8 cellular contexts compared by ENCODE assay signal in genomic region chr4:39353478-39354177, GRCh38. TPM values are rescaled to one million over a fixed set of nuclear protein-coding genes. Genes with fewer than 3 reads are reported as not detected.
DNase-seq lines count a peak whose midpoint lies in the region; ATAC-seq and TF ChIP-seq lines count a peak whose summit lies in the region.

No MANE protein-coding gene starts in this region.

- in situ Hi-C loops in GM13977 (cut with MboI; ENCODE audit: low pct_unique_long_range_greater_than_20kb, low sequenced_read_pairs, unreplicated experiment) (no loop called here), GM23248 (cut with MboI) (no loop called here)

- no peaks in the 10 kb centered on the region for H4K20me1 ChIP-seq in GM23248 (ENCODE audit: insufficient read depth)
- peaks cover 56% of the 10 kb centered on the region for H4K20me1 ChIP-seq in smooth muscle cell (ENCODE audit: low read depth)

- H3K9me3 ChIP-seq in GM23248 (ENCODE audit: low read depth): no peaks in the 10 kb centered on the region
- no peaks in the 10 kb centered on the region for H3K9me3 ChIP-seq in MG63
- H3K9me3 ChIP-seq in right atrium auricular region: peaks cover 0 to 10% of the 10 kb centered on the region in 2 donors
- peaks cover 7% of the 10 kb centered on the region for H3K9me3 ChIP-seq in smooth muscle cell (replicated peaks; ENCODE audit: low read depth)

- H3K9ac ChIP-seq in GM23248 (peak overlapping the region; percentile 82), smooth muscle cell (ENCODE audit: low read depth) (peak overlapping the region; percentile 67)

- H3K4me3 ChIP-seq in GM23248: peak overlapping the region; percentile 75
- H3K4me3 ChIP-seq in MG63: peak overlapping the region; percentile 31
- H3K4me3 ChIP-seq in right atrium auricular region: peak overlapping the region; percentile 13 to 29
- H3K4me3 ChIP-seq in smooth muscle cell: peak overlapping the region; percentile 31

- H2AFZ ChIP-seq in GM23248: peak overlapping the region; percentile 84
- H2AFZ ChIP-seq in smooth muscle cell (ENCODE audit: low read depth): no peak overlapping the region

- H3K36me3 Mint-ChIP-seq in activated naive CD8-positive, alpha-beta T cell treated with anti-CD3 and anti-CD28 coated beads, Interleukin-2, amount 10 ng/mL, durations not matched to agents 7 days and 5 days: peaks cover 34% of the 10 kb centered on the region

- H3K79me2 ChIP-seq in GM23248 (ENCODE audit: insufficient read depth) (peaks cover 94% of the 10 kb centered on the region), smooth muscle cell (ENCODE audit: low read depth) (peaks cover 82% of the 10 kb centered on the region)

- H3K4me1 Mint-ChIP-seq in activated naive CD8-positive, alpha-beta T cell treated with anti-CD3 and anti-CD28 coated beads, Interleukin-2, amount 10 ng/mL, durations not matched to agents 7 days and 5 days: peaks cover 49% of the 10 kb centered on the region

- H3K27ac Mint-ChIP-seq in activated naive CD8-positive, alpha-beta T cell treated with anti-CD3 and anti-CD28 coated beads, Interleukin-2, amount 10 ng/mL, durations not matched to agents 7 days and 5 days: peak overlapping the region; percentile 99

- POLR2A ChIA-PET in activated naive CD8-positive, alpha-beta T cell treated with anti-CD3 and anti-CD28 coated beads, Interleukin-2, amount 10 ng/mL, durations not matched to agents 7 days and 5 days (lab: Charles Lee): interaction anchor here (0.6 to 3.7 kb wide), 6 partner anchors 12 to 1353 kb away, joined by 3 to 42 read pairs (median 3); partner anchors contain the start of gene RFC1

- no peak for TF ChIP-seq CTCF in GM13977 (IDR thresholded peaks at IDR 0.05; ENCODE audit: extremely low read depth, insufficient read depth, missing control alignments)
- no peak for TF ChIP-seq CTCF in right atrium auricular region (IDR thresholded peaks at IDR 0.05)
- TF ChIP-seq CTCF in smooth muscle cell (IDR thresholded peaks at IDR 0.05; ENCODE audit: borderline replicate concordance, insufficient read depth, poor library complexity, severe bottlenecking): no peak

- peaks cover 4% of the 10 kb centered on the region for H3K9me3 Mint-ChIP-seq in activated naive CD8-positive, alpha-beta T cell treated with anti-CD3 and anti-CD28 coated beads, Interleukin-2, amount 10 ng/mL, durations not matched to agents 7 days and 5 days

- peak overlapping the region; percentile 88 for H3K27ac ChIP-seq in GM23248
- peak overlapping the region; percentile 50 to 75 for H3K27ac ChIP-seq in right atrium auricular region
- H3K27ac ChIP-seq in smooth muscle cell (ENCODE audit: low read depth): peak overlapping the region; percentile 78

- ATAC-seq in activated naive CD8-positive, alpha-beta T cell treated with anti-CD3 and anti-CD28 coated beads, Interleukin-2, amount 10 ng/mL, durations not matched to agents 7 days and 5 days (ENCODE audit: low read depth): peak; percentile 84

- H3K27me3 Mint-ChIP-seq in activated naive CD8-positive, alpha-beta T cell treated with anti-CD3 and anti-CD28 coated beads, Interleukin-2, amount 10 ng/mL, durations not matched to agents 7 days and 5 days: no peaks in the 10 kb centered on the region

- H3K27me3 ChIP-seq in GM23248 (replicated peaks; ENCODE audit: insufficient read depth) (no peaks in the 10 kb centered on the region), MG63 (no peaks in the 10 kb centered on the region), right atrium auricular region (no peaks in the 10 kb centered on the region), smooth muscle cell (ENCODE audit: low read depth) (no peaks in the 10 kb centered on the region)

- no peaks in the 10 kb centered on the region for H3K9me2 ChIP-seq in GM23248 (ENCODE audit: insufficient read depth)

- H3K4me3 Mint-ChIP-seq in activated naive CD8-positive, alpha-beta T cell treated with anti-CD3 and anti-CD28 coated beads, Interleukin-2, amount 10 ng/mL, durations not matched to agents 7 days and 5 days: peak overlapping the region; percentile 93

- 1% methylated on average over 5 of the region's 5 CpGs for WGBS in GM23248 (ENCODE audit: low coverage in 1 of 2, low lambda C conversion rate in 2 of 2, missing lambda C conversion rate in 2 of 2), 2 experiments
- WGBS in smooth muscle cell (ENCODE audit: low lambda C conversion rate): 33% methylated on average over 5 of the region's 5 CpGs

- H3F3A ChIP-seq in GM23248 (ENCODE audit: insufficient read depth) (peaks cover 22% of the 10 kb centered on the region), smooth muscle cell (ENCODE audit: low read depth) (no peaks in the 10 kb centered on the region)

- H3K36me3 ChIP-seq in GM23248 (ENCODE audit: low read depth) (peaks cover 8% of the 10 kb centered on the region; the same call in 1 of the 2 replicates), MG63 (peaks cover 20% of the 10 kb centered on the region), right atrium auricular region (peaks cover 19% of the 10 kb centered on the region), smooth muscle cell (ENCODE audit: low read depth) (peaks cover 17% of the 10 kb centered on the region)

- H3K4me1 ChIP-seq in GM23248 (ENCODE audit: insufficient read depth): peaks cover 19% of the 10 kb centered on the region
- peaks cover 0 to 24% of the 10 kb centered on the region in 2 donors for H3K4me1 ChIP-seq in right atrium auricular region
- peaks cover 9% of the 10 kb centered on the region for H3K4me1 ChIP-seq in smooth muscle cell (ENCODE audit: low read depth)

- peak overlapping the region; percentile 99 for H3K4me2 ChIP-seq in GM23248 (ENCODE audit: unreplicated experiment)
- peak overlapping the region; percentile 80 for H3K4me2 ChIP-seq in smooth muscle cell

- DNase-seq in GM13977 (ENCODE audit: low spot score) (peak; percentile 70), GM23248 (peak; percentile 74), MG63 (no peak), right atrium auricular region (ENCODE audit: low spot score) (no peak), smooth muscle cell (lab: John Stamatoyannopoulos, UW; ENCODE audit: unreplicated experiment) (no peak), NCI-H146 (lab: John Stamatoyannopoulos, UW) (no peak), iPS-NIHi7 (ENCODE audit: extremely low spot score) (no peak)
- DNase-seq in activated naive CD8-positive, alpha-beta T cell treated with anti-CD3 and anti-CD28 coated beads, Interleukin-2, amount 10 ng/mL, durations not matched to agents 7 days and 5 days: no peak

RNA-seq across cellular contexts. Expression of gene RFC1, which starts 12.5 kb away (rescaled TPM):
- 35.3 and 46.3 TPM in 2 replicates for total RNA-seq in GM23248 (2014; rRNA removed; shearing (Covaris generic))
- polyA plus RNA-seq in GM23248 (2016; fragmentation: Nextera tagmentation; extraction: Ambion mirVana) (35.3 and 39.5 TPM in 2 replicates), smooth muscle cell (25.3 and 36.3 TPM in 2 replicates)
- 35.6 and 46.0 TPM in 2 replicates for total RNA-seq in MG63 (2014; rRNA removed; shearing (Covaris generic); ENCODE audit: low replicate concordance)
- 10 to 100 TPM; 74.6 to 84.5 TPM for total RNA-seq in activated naive CD8-positive, alpha-beta T cell treated with anti-CD3 and anti-CD28 coated beads, Interleukin-2, amount 10 ng/mL, durations not matched to agents 7 days and 5 days
- total RNA-seq in right atrium auricular region (10 to 100 TPM; 16.4 to 30.4 TPM), smooth muscle cell (48.0 and 54.7 TPM in 2 replicates)

RNA-seq across cellular contexts. Expression of gene KLB, which starts 53.1 kb away (rescaled TPM):
- not detected in 2 replicates for total RNA-seq in GM23248 (2014; rRNA removed; shearing (Covaris generic))
- polyA plus RNA-seq in GM23248 (2016; fragmentation: Nextera tagmentation; extraction: Ambion mirVana) (not detected in 2 replicates), smooth muscle cell (0.06 TPM in 1 of 2 replicates, not detected in the other)
- not detected in 2 replicates for total RNA-seq in MG63 (2014; rRNA removed; shearing (Covaris generic); ENCODE audit: low replicate concordance)
- not detected for total RNA-seq in activated naive CD8-positive, alpha-beta T cell treated with anti-CD3 and anti-CD28 coated beads, Interleukin-2, amount 10 ng/mL, durations not matched to agents 7 days and 5 days
- total RNA-seq in right atrium auricular region (under 1 TPM; 0.11 to 0.47 TPM), smooth muscle cell (0.04 TPM in 2 replicates)

Comparison
In these comparisons a context has a peak if more than half of its experiments do, and no peak if none do; other contexts are left out.
1. DNase-seq: peak in GM13977 (single experiment) and GM23248 (single experiment); none in MG63 (single experiment), activated naive CD8-positive, alpha-beta T cell treated with anti-CD3 and anti-CD28 coated beads, Interleukin-2, amount 10 ng/mL, durations not matched to agents 7 days and 5 days (single experiment), right atrium auricular region (single experiment), smooth muscle cell (single experiment), NCI-H146 (single experiment) and iPS-NIHi7 (single experiment).
2. H3K4me3 ChIP-seq: peak in every context shown above with its lines; median percentile 75 in GM23248; 31 in MG63; 31 in smooth muscle cell; 21 in right atrium auricular region.
3. Peak in every context shown above with its lines, with median percentiles within 50 percentile points of each other: H3K27ac ChIP-seq.